In genomic region chr5:175508896-175509295, GRCh38 we compare ENCODE assay signal across 20 cellular contexts. TPM values are rescaled to one million over a fixed set of nuclear protein-coding genes. Genes with fewer than 3 reads are reported as not detected.
A peak's percentile ranks its signal among the peaks of the same experiment; 100 is the strongest.
DNase-seq lines count a peak whose midpoint lies in the region; ATAC-seq and TF ChIP-seq lines count a peak whose summit lies in the region.
"Had no signal": no experiment of that assay in that cellular context is flagged by ENCODE, and none has a peak within 500 bp of the region (broad histone marks: within the 10 kb centered on the region; RNA-seq: fewer than 3 reads in every experiment).

No MANE protein-coding gene starts in this region.

- H3K27ac Mint-ChIP-seq in activated CD4-positive, alpha-beta memory T cell treated with anti-CD3 and anti-CD28 coated beads for 36 hours: peak overlapping the region; percentile 51
- no peak overlapping the region for H3K27ac Mint-ChIP-seq in activated CD4-positive, alpha-beta memory T cell treated with anti-CD3 and anti-CD28 coated beads, Interleukin-2, amount 10 ng/mL, durations not matched to agents 7 days and 5 days
- peak overlapping the region; percentile 9 for H3K27ac Mint-ChIP-seq in CD4-positive, alpha-beta T cell
- H3K27ac Mint-ChIP-seq in activated T-helper 2 cell treated with anti-CD3 and anti-CD28 coated beads, Interferon-gamma antibody, Interleukin-2, Interleukin-4, amounts not matched to agents 10 μg/mL and 5 μg/mL and 100 μg/mL, durations not matched to agents 14 hours and 24 hours and 36 hours: peak overlapping the region; percentile 52
- H3K27ac Mint-ChIP-seq: CD8-positive, alpha-beta memory T cell; H9 had no signal

- H3K36me3 Mint-ChIP-seq in activated CD4-positive, alpha-beta memory T cell treated with anti-CD3 and anti-CD28 coated beads for 36 hours: peaks cover 64% of the 10 kb centered on the region
- peaks cover 64% of the 10 kb centered on the region for H3K36me3 Mint-ChIP-seq in activated CD4-positive, alpha-beta memory T cell treated with anti-CD3 and anti-CD28 coated beads, Interleukin-2, amount 10 ng/mL, durations not matched to agents 7 days and 5 days (ENCODE audit: low read depth)
- peaks cover 86% of the 10 kb centered on the region for H3K36me3 Mint-ChIP-seq in CD4-positive, alpha-beta T cell (ENCODE audit: low read depth)
- peaks cover 87% of the 10 kb centered on the region for H3K36me3 Mint-ChIP-seq in activated T-helper 2 cell treated with anti-CD3 and anti-CD28 coated beads, Interferon-gamma antibody, Interleukin-2, Interleukin-4, amounts not matched to agents 10 μg/mL and 5 μg/mL and 100 μg/mL, durations not matched to agents 14 hours and 24 hours and 36 hours (ENCODE audit: low read depth)

- H3K4me3 Mint-ChIP-seq in activated CD4-positive, alpha-beta memory T cell treated with anti-CD3 and anti-CD28 coated beads for 36 hours: no peak overlapping the region
- no peak overlapping the region for H3K4me3 Mint-ChIP-seq in activated CD4-positive, alpha-beta memory T cell treated with anti-CD3 and anti-CD28 coated beads, Interleukin-2, amount 10 ng/mL, durations not matched to agents 7 days and 5 days
- H3K4me3 Mint-ChIP-seq in CD4-positive, alpha-beta T cell: no peak overlapping the region
- no peak overlapping the region for H3K4me3 Mint-ChIP-seq in activated T-helper 2 cell treated with anti-CD3 and anti-CD28 coated beads, Interferon-gamma antibody, Interleukin-2, Interleukin-4, amounts not matched to agents 10 μg/mL and 5 μg/mL and 100 μg/mL, durations not matched to agents 14 hours and 24 hours and 36 hours (ENCODE audit: low read depth)
- H3K4me3 Mint-ChIP-seq: H9 had no signal

- intact Hi-C loops in activated CD4-positive, alpha-beta memory T cell treated with anti-CD3 and anti-CD28 coated beads for 36 hours (cut with micrococcal nuclease): no loop called here
- intact Hi-C loops in CD4-positive, alpha-beta T cell (cut with DNase I, micrococcal nuclease): no loop called here
- intact Hi-C loops in activated T-helper 2 cell treated with anti-CD3 and anti-CD28 coated beads, Interferon-gamma antibody, Interleukin-2, Interleukin-4, amounts not matched to agents 10 μg/mL and 5 μg/mL and 100 μg/mL, durations not matched to agents 14 hours and 24 hours and 36 hours (cut with micrococcal nuclease): no loop called here
- intact Hi-C loops in esophagus squamous epithelium (cut with DNase I): no loop called here

- no peaks in the 10 kb centered on the region for H3K9me3 ChIP-seq in CD4-positive, alpha-beta T cell (ENCODE audit: control insufficient read depth, low read length)
- H3K9me3 ChIP-seq in esophagus squamous epithelium: no peaks in the 10 kb centered on the region
- H3K9me3 ChIP-seq: BLaER1 treated with 17β-estradiol and CSF1 and Interleukin-3, amounts not matched to agents 10 nM and 100 nM had no signal

- H3K27ac ChIP-seq in CD4-positive, alpha-beta T cell (ENCODE audit: low read depth, low read length): no peak overlapping the region
- no peak overlapping the region for H3K27ac ChIP-seq in esophagus squamous epithelium
- H3K27ac ChIP-seq: BLaER1 treated with 17β-estradiol and CSF1 and Interleukin-3, amounts not matched to agents 10 nM and 100 nM; RWPE1 had no signal

- no peak for DNase-seq in activated CD4-positive, alpha-beta memory T cell treated with anti-CD3 and anti-CD28 coated beads for 36 hours
- no peak for DNase-seq in activated CD4-positive, alpha-beta memory T cell treated with anti-CD3 and anti-CD28 coated beads, Interleukin-2, amount 10 ng/mL, durations not matched to agents 7 days and 5 days
- no peak for DNase-seq in CD4-positive, alpha-beta T cell
- no peak for DNase-seq in activated T-helper 2 cell treated with anti-CD3 and anti-CD28 coated beads, Interferon-gamma antibody, Interleukin-2, Interleukin-4, amounts not matched to agents 10 μg/mL and 5 μg/mL and 100 μg/mL, durations not matched to agents 14 hours and 24 hours and 36 hours (ENCODE audit: low spot score)
- DNase-seq in kidney tubule cell (ENCODE audit: low spot score) (peak; percentile 32), cerebellum (ENCODE audit: low spot score) (no peak), esophagus squamous epithelium (lab: John Stamatoyannopoulos, UW) (no peak)
- DNase-seq: CD8-positive, alpha-beta memory T cell; DMS53; EL; H9; IMR-90; NCI-H1436; NCI-H1930; NCI-H345; NCI-H524 treated with DMSO at 0.1 percent for 48 hours; PC-3 had no signal

- WGBS in esophagus squamous epithelium, 2 donors: 70 to 88% methylated on average over 1 to 2 of the region's 2 CpGs

- H3K4me1 ChIP-seq in esophagus squamous epithelium: no peaks in the 10 kb centered on the region
- H3K4me1 ChIP-seq: BLaER1 treated with 17β-estradiol and CSF1 and Interleukin-3, amounts not matched to agents 10 nM and 100 nM had no signal

- ATAC-seq in CD4-positive, alpha-beta T cell (ENCODE audit: poor library complexity): no peak
- ATAC-seq: GM12878, PC-3 had no signal

- CTCF ChIA-PET in activated CD4-positive, alpha-beta memory T cell treated with anti-CD3 and anti-CD28 coated beads for 36 hours (lab: Charles Lee): interaction anchor here (0.7 to 1.2 kb wide), 2 partner anchors 21 to 44 kb away, joined by 3 read pairs; no protein-coding TSS in a partner anchor
- CTCF ChIA-PET in activated CD4-positive, alpha-beta memory T cell treated with anti-CD3 and anti-CD28 coated beads, Interleukin-2, amount 10 ng/mL, durations not matched to agents 7 days and 5 days (lab: Charles Lee): no interaction called here
- CTCF ChIA-PET in CD4-positive, alpha-beta T cell (lab: Charles Lee): interaction anchor here (2.3 kb wide), 1 partner anchor 25 kb away, joined by 8 read pairs; no protein-coding TSS in a partner anchor

- H3K4me3 ChIP-seq in esophagus squamous epithelium: no peak overlapping the region
- H3K4me3 ChIP-seq: BLaER1 treated with 17β-estradiol and CSF1 and Interleukin-3, amounts not matched to agents 10 nM and 100 nM; GM12878 had no signal

- no peak for TF ChIP-seq CTCF in CD4-positive, alpha-beta T cell (IDR thresholded peaks at IDR 0.05)
- TF ChIP-seq CTCF in esophagus squamous epithelium (IDR thresholded peaks at IDR 0.05): no peak

- peaks cover 44% of the 10 kb centered on the region for H3K4me1 Mint-ChIP-seq in activated CD4-positive, alpha-beta memory T cell treated with anti-CD3 and anti-CD28 coated beads for 36 hours (ENCODE audit: low read depth)
- H3K4me1 Mint-ChIP-seq in activated CD4-positive, alpha-beta memory T cell treated with anti-CD3 and anti-CD28 coated beads, Interleukin-2, amount 10 ng/mL, durations not matched to agents 7 days and 5 days: peaks cover 39% of the 10 kb centered on the region
- H3K4me1 Mint-ChIP-seq in CD4-positive, alpha-beta T cell (ENCODE audit: low read depth): peaks cover 23% of the 10 kb centered on the region
- H3K4me1 Mint-ChIP-seq in activated T-helper 2 cell treated with anti-CD3 and anti-CD28 coated beads, Interferon-gamma antibody, Interleukin-2, Interleukin-4, amounts not matched to agents 10 μg/mL and 5 μg/mL and 100 μg/mL, durations not matched to agents 14 hours and 24 hours and 36 hours (ENCODE audit: low read depth): peaks cover 29% of the 10 kb centered on the region
- H3K4me1 Mint-ChIP-seq: H9 had no signal

- no peak for TF ChIP-seq POLR2A in esophagus squamous epithelium (IDR thresholded peaks at IDR 0.05)

- H3K27me3 Mint-ChIP-seq in activated CD4-positive, alpha-beta memory T cell treated with anti-CD3 and anti-CD28 coated beads for 36 hours: no peaks in the 10 kb centered on the region
- H3K27me3 Mint-ChIP-seq in activated CD4-positive, alpha-beta memory T cell treated with anti-CD3 and anti-CD28 coated beads, Interleukin-2, amount 10 ng/mL, durations not matched to agents 7 days and 5 days: no peaks in the 10 kb centered on the region
- no peaks in the 10 kb centered on the region for H3K27me3 Mint-ChIP-seq in CD4-positive, alpha-beta T cell
- H3K27me3 Mint-ChIP-seq in activated T-helper 2 cell treated with anti-CD3 and anti-CD28 coated beads, Interferon-gamma antibody, Interleukin-2, Interleukin-4, amounts not matched to agents 10 μg/mL and 5 μg/mL and 100 μg/mL, durations not matched to agents 14 hours and 24 hours and 36 hours (ENCODE audit: low read depth): no peaks in the 10 kb centered on the region
- H3K27me3 Mint-ChIP-seq: CD8-positive, alpha-beta memory T cell had no signal

- POLR2A ChIA-PET in activated CD4-positive, alpha-beta memory T cell treated with anti-CD3 and anti-CD28 coated beads for 36 hours (lab: Charles Lee): no interaction called here
- POLR2A ChIA-PET in activated CD4-positive, alpha-beta memory T cell treated with anti-CD3 and anti-CD28 coated beads, Interleukin-2, amount 10 ng/mL, durations not matched to agents 7 days and 5 days (lab: Charles Lee): interaction anchor here (1.7 to 2.2 kb wide), 2 partner anchors 9 to 12 kb away, joined by 3 to 9 read pairs; no protein-coding TSS in a partner anchor
- POLR2A ChIA-PET in CD4-positive, alpha-beta T cell (lab: Charles Lee): no interaction called here

- H3K9me3 Mint-ChIP-seq in activated CD4-positive, alpha-beta memory T cell treated with anti-CD3 and anti-CD28 coated beads for 36 hours: no peaks in the 10 kb centered on the region
- H3K9me3 Mint-ChIP-seq in activated CD4-positive, alpha-beta memory T cell treated with anti-CD3 and anti-CD28 coated beads, Interleukin-2, amount 10 ng/mL, durations not matched to agents 7 days and 5 days: no peaks in the 10 kb centered on the region
- no peaks in the 10 kb centered on the region for H3K9me3 Mint-ChIP-seq in CD4-positive, alpha-beta T cell
- no peaks in the 10 kb centered on the region for H3K9me3 Mint-ChIP-seq in activated T-helper 2 cell treated with anti-CD3 and anti-CD28 coated beads, Interferon-gamma antibody, Interleukin-2, Interleukin-4, amounts not matched to agents 10 μg/mL and 5 μg/mL and 100 μg/mL, durations not matched to agents 14 hours and 24 hours and 36 hours
- H3K9me3 Mint-ChIP-seq: CD8-positive, alpha-beta memory T cell; H9 had no signal

- H3K36me3 ChIP-seq in esophagus squamous epithelium: peaks cover 5 to 84% (median 27%) of the 10 kb centered on the region in 3 donors

- H3K27me3 ChIP-seq in CD4-positive, alpha-beta T cell (ENCODE audit: control insufficient read depth, insufficient read depth, low read length): no peaks in the 10 kb centered on the region
- no peaks in the 10 kb centered on the region for H3K27me3 ChIP-seq in esophagus squamous epithelium
- H3K27me3 ChIP-seq: BLaER1 treated with 17β-estradiol and CSF1 and Interleukin-3, amounts not matched to agents 10 nM and 100 nM had no signal

RNA-seq across cellular contexts. Expression of gene SFXN1, which starts 30.5 kb away (rescaled TPM):
- total RNA-seq in activated CD4-positive, alpha-beta memory T cell treated with anti-CD3 and anti-CD28 coated beads for 36 hours: 100 to 1,000 TPM; 298 to 300 TPM
- total RNA-seq in activated CD4-positive, alpha-beta memory T cell treated with anti-CD3 and anti-CD28 coated beads, Interleukin-2, amount 10 ng/mL, durations not matched to agents 7 days and 5 days: 100 to 1,000 TPM; 206 to 216 TPM
- total RNA-seq in CD4-positive, alpha-beta T cell: 100 to 1,000 TPM; 133 to 138 TPM
- 318 and 326 TPM in 2 replicates for total RNA-seq in activated T-helper 2 cell treated with anti-CD3 and anti-CD28 coated beads, Interferon-gamma antibody, Interleukin-2, Interleukin-4, amounts not matched to agents 10 μg/mL and 5 μg/mL and 100 μg/mL, durations not matched to agents 14 hours and 24 hours and 36 hours
- total RNA-seq in cerebellum (68.9 TPM), esophagus squamous epithelium (10 to 100 TPM; 39.6 to 81.7 (median 51.9) TPM)
